Comparison of ENCODE assay signal across 31 cellular contexts in the genomic region with DNA sequence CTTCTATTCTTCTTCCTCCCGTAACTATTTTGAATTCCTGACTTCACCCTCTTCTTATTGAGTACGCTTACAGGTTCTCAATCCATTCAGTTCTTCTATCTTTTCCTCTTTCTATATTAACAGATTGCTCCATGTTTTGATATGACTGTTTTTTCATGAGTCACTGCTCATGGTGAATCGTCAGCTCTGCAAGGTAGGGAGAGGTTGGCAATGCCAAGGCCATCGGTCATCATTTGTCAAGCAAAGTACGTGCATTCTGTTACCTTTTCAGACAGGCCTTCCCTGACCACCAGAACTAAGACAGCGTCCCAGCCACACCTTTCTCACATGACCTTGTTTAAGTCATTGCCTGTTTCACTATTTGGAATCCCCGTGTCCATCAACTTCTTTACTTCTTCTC.
"Had no signal": no experiment of that assay in that cellular context is flagged by ENCODE, and none has a peak within 500 bp of the region (broad histone marks: within the 10 kb centered on the region; RNA-seq: fewer than 3 reads in every experiment).

No MANE protein-coding gene starts in this region.

- H3K4me3 Mint-ChIP-seq: activated T-cell treated with anti-CD3 and anti-CD28 coated beads, Interleukin-2, amount 50 U/mL, for 4 hours; activated T-helper 17 cell treated with anti-CD3 and anti-CD28 coated beads, Interleukin-2, amount 50 U/mL, for 72 hours; central memory CD8-positive, alpha-beta T cell; dendritic cell treated with granulocyte-macrophage colony-stimulating factor and Interleukin-4, amounts not matched to agents 40 ng/mL and 50 ng/mL, for 4 days; endodermal cell; memory B cell; naive thymus-derived CD8-positive, alpha-beta T cell; neural crest cell; stimulated activated memory B cell treated with anti-CD40 and anti-IgM and Interleukin-4, amounts not matched to agents 10 μg/mL and 1 μg/mL and 100 μg/mL, for 72 hours; stimulated activated naive CD8-positive, alpha-beta T cell treated with anti-CD3 and anti-CD28 coated beads, Interleukin-15, amount 100 ng/mL, for 72 hours had no signal

- H3K27ac Mint-ChIP-seq: activated T-helper 17 cell treated with anti-CD3 and anti-CD28 coated beads, Interleukin-2, amount 50 U/mL, for 72 hours; dendritic cell treated with granulocyte-macrophage colony-stimulating factor and Interleukin-4, amounts not matched to agents 40 ng/mL and 50 ng/mL, for 4 days; endodermal cell; memory B cell; naive thymus-derived CD8-positive, alpha-beta T cell; stimulated activated memory B cell treated with anti-CD40 and anti-IgM and Interleukin-4, amounts not matched to agents 10 μg/mL and 1 μg/mL and 100 μg/mL, for 72 hours; stimulated activated naive CD8-positive, alpha-beta T cell treated with anti-CD3 and anti-CD28 coated beads, Interleukin-15, amount 100 ng/mL, for 72 hours had no signal

- H3K27me3 ChIP-seq: esophagus squamous epithelium, pancreas, sigmoid colon, upper lobe of left lung, vagina had no signal

- DNase-seq: activated CD4-positive, alpha-beta T cell treated with anti-CD3 and anti-CD28 coated beads for 48 hours; activated CD4-positive, alpha-beta T cell treated with anti-CD3 and anti-CD28 coated beads, Interleukin-2, amount 50 U/mL, for 48 hours; activated CD8-positive, alpha-beta memory T cell treated with anti-CD3 and anti-CD28 coated beads, Interleukin-2, amount 50 U/mL, for 4 hours; activated gamma-delta T cell treated with Interleukin-2 at 50 U/mL for 16 hours; activated naive CD4-positive, alpha-beta T cell treated with anti-CD3 and anti-CD28 coated beads, Interleukin-2, amount 50 U/mL, for 16 hours; activated T-cell treated with anti-CD3 and anti-CD28 coated beads, Interleukin-2, amount 50 U/mL, for 4 hours; amygdala; endodermal cell; esophagus squamous epithelium; left cardiac atrium; midbrain; naive thymus-derived CD8-positive, alpha-beta T cell; nucleus accumbens; pancreas; sigmoid colon; small intestine; stimulated activated CD4-positive, alpha-beta T cell treated with anti-CD3 and anti-CD28 coated beads, Interleukin-4, amount 100 ng/mL, for 4 hours; stimulated activated CD8-positive, alpha-beta memory T cell treated with anti-CD3 and anti-CD28 coated beads, Interleukin-4, amount 100 ng/mL, for 48 hours; stimulated activated naive CD8-positive, alpha-beta T cell treated with anti-CD3 and anti-CD28 coated beads, Interleukin-15, amount 100 ng/mL, for 72 hours; substantia nigra; upper lobe of left lung; WERI-Rb-1 had no signal

- H3K36me3 Mint-ChIP-seq: memory B cell; naive thymus-derived CD8-positive, alpha-beta T cell; stimulated activated memory B cell treated with anti-CD40 and anti-IgM and Interleukin-4, amounts not matched to agents 10 μg/mL and 1 μg/mL and 100 μg/mL, for 72 hours had no signal

- H3K9me3 Mint-ChIP-seq: dendritic cell treated with granulocyte-macrophage colony-stimulating factor and Interleukin-4, amounts not matched to agents 40 ng/mL and 50 ng/mL, for 4 days; endodermal cell; memory B cell; neural crest cell; stimulated activated memory B cell treated with anti-CD40 and anti-IgM and Interleukin-4, amounts not matched to agents 10 μg/mL and 1 μg/mL and 100 μg/mL, for 72 hours had no signal

- H3K27ac ChIP-seq: esophagus squamous epithelium, pancreas, prostate gland, sigmoid colon, upper lobe of left lung, vagina, WERI-Rb-1 had no signal

- H3K27me3 Mint-ChIP-seq: activated T-helper 17 cell treated with anti-CD3 and anti-CD28 coated beads, Interleukin-2, amount 50 U/mL, for 72 hours; central memory CD8-positive, alpha-beta T cell; dendritic cell treated with granulocyte-macrophage colony-stimulating factor and Interleukin-4, amounts not matched to agents 40 ng/mL and 50 ng/mL, for 4 days; memory B cell; naive thymus-derived CD8-positive, alpha-beta T cell; stimulated activated memory B cell treated with anti-CD40 and anti-IgM and Interleukin-4, amounts not matched to agents 10 μg/mL and 1 μg/mL and 100 μg/mL, for 72 hours; stimulated activated naive CD8-positive, alpha-beta T cell treated with anti-CD3 and anti-CD28 coated beads, Interleukin-15, amount 100 ng/mL, for 72 hours had no signal

- ATAC-seq: activated CD4-positive, CD25-positive, alpha-beta regulatory T cell treated with anti-CD3 and anti-CD28 coated beads, Interleukin-2, amount 50 U/mL, for 24 hours; activated T-cell treated with anti-CD3 and anti-CD28 coated beads, Interleukin-2, amount 50 U/mL, for 4 hours; activated T-helper 17 cell treated with anti-CD3 and anti-CD28 coated beads, Interleukin-2, amount 50 U/mL, for 72 hours; left cardiac atrium; naive thymus-derived CD8-positive, alpha-beta T cell; pancreas; stimulated activated memory B cell treated with anti-CD40 and anti-IgM and Interleukin-4, amounts not matched to agents 10 μg/mL and 1 μg/mL and 100 μg/mL, for 72 hours; stimulated activated naive CD8-positive, alpha-beta T cell treated with anti-CD3 and anti-CD28 coated beads, Interleukin-15, amount 100 ng/mL, for 72 hours had no signal

- H3K4me3 ChIP-seq: esophagus squamous epithelium, pancreas, prostate gland, sigmoid colon, upper lobe of left lung, vagina had no signal

- H3K36me3 ChIP-seq: esophagus squamous epithelium, pancreas, prostate gland, sigmoid colon, upper lobe of left lung, vagina, WERI-Rb-1 had no signal

- H3K9me3 ChIP-seq: esophagus squamous epithelium, pancreas, prostate gland, sigmoid colon, upper lobe of left lung, vagina had no signal

- H3K4me1 ChIP-seq: esophagus squamous epithelium, pancreas, prostate gland, sigmoid colon, upper lobe of left lung, vagina had no signal

- H3K4me1 Mint-ChIP-seq: activated T-helper 17 cell treated with anti-CD3 and anti-CD28 coated beads, Interleukin-2, amount 50 U/mL, for 72 hours; central memory CD8-positive, alpha-beta T cell; endodermal cell; memory B cell; naive thymus-derived CD8-positive, alpha-beta T cell; neural crest cell; stimulated activated memory B cell treated with anti-CD40 and anti-IgM and Interleukin-4, amounts not matched to agents 10 μg/mL and 1 μg/mL and 100 μg/mL, for 72 hours; stimulated activated naive CD8-positive, alpha-beta T cell treated with anti-CD3 and anti-CD28 coated beads, Interleukin-15, amount 100 ng/mL, for 72 hours had no signal
